ENCODE assay signal across 1 cellular context in the genomic region with DNA sequence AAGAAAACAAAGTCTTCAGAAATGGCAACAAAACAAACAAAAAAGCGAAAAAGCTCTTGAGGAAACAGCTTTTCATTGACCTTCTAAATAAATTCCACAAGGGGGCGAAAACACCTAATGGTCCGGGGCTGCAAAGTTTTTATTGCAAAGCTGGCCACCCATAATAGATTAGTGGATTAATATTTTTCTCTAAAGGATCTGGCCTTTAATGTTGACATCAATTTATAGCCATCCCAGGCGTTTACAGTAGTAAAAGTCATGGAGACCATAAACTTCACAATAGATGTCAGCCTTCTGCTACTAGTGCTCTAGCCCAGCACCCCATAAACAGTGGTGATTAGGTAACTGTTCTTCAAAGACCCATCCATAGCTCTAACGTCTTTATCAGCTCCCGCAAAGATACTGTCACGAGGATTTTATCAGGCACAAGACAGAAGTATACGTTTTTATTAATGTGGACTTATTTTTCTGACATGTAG.
TF ChIP-seq lines count a peak whose summit lies in the region.

No MANE protein-coding gene starts in this region.

TF ChIP-seq in HepG2, 621 proteins besides CTCF, POLR2A, EP300 and RAD21 (continued from another document):
- TF ChIP-seq, protein P1, sequence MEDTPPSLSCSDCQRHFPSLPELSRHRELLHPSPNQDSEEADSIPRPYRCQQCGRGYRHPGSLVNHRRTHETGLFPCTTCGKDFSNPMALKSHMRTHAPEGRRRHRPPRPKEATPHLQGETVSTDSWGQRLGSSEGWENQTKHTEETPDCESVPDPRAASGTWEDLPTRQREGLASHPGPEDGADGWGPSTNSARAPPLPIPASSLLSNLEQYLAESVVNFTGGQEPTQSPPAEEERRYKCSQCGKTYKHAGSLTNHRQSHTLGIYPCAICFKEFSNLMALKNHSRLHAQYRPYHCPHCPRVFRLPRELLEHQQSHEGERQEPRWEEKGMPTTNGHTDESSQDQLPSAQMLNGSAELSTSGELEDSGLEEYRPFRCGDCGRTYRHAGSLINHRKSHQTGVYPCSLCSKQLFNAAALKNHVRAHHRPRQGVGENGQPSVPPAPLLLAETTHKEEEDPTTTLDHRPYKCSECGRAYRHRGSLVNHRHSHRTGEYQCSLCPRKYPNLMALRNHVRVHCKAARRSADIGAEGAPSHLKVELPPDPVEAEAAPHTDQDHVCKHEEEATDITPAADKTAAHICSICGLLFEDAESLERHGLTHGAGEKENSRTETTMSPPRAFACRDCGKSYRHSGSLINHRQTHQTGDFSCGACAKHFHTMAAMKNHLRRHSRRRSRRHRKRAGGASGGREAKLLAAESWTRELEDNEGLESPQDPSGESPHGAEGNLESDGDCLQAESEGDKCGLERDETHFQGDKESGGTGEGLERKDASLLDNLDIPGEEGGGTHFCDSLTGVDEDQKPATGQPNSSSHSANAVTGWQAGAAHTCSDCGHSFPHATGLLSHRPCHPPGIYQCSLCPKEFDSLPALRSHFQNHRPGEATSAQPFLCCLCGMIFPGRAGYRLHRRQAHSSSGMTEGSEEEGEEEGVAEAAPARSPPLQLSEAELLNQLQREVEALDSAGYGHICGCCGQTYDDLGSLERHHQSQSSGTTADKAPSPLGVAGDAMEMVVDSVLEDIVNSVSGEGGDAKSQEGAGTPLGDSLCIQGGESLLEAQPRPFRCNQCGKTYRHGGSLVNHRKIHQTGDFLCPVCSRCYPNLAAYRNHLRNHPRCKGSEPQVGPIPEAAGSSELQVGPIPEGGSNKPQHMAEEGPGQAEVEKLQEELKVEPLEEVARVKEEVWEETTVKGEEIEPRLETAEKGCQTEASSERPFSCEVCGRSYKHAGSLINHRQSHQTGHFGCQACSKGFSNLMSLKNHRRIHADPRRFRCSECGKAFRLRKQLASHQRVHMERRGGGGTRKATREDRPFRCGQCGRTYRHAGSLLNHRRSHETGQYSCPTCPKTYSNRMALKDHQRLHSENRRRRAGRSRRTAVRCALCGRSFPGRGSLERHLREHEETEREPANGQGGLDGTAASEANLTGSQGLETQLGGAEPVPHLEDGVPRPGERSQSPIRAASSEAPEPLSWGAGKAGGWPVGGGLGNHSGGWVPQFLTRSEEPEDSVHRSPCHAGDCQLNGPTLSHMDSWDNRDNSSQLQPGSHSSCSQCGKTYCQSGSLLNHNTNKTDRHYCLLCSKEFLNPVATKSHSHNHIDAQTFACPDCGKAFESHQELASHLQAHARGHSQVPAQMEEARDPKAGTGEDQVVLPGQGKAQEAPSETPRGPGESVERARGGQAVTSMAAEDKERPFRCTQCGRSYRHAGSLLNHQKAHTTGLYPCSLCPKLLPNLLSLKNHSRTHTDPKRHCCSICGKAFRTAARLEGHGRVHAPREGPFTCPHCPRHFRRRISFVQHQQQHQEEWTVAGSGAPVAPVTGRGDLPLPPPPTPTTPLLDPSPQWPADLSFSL (CRISPR knock-in tag; IDR thresholded peaks at IDR 0.05) = peak; percentile 65; the same call in 1 of the 2 replicates
- TF ChIP-seq CHD4 (IDR thresholded peaks at IDR 0.05; ENCODE audit: borderline replicate concordance, low read length) (peak; percentile 74; the same call in 1 of the 2 replicates), ZNF569 (CRISPR knock-in tag; IDR thresholded peaks at IDR 0.05; ENCODE audit: borderline replicate concordance) (no peak), ZNF460 (CRISPR knock-in tag; IDR thresholded peaks at IDR 0.05; ENCODE audit: borderline replicate concordance) (no peak), HMGA1 (CRISPR knock-in tag; conservative IDR thresholded peaks at IDR 0.05) (no peak), ZBTB3 (CRISPR knock-in tag; IDR thresholded peaks at IDR 0.05; ENCODE audit: borderline replicate concordance, low read depth) (no peak), KMT2B (CRISPR knock-in tag; IDR thresholded peaks at IDR 0.05) (no peak)
- TF ChIP-seq, protein P2, sequence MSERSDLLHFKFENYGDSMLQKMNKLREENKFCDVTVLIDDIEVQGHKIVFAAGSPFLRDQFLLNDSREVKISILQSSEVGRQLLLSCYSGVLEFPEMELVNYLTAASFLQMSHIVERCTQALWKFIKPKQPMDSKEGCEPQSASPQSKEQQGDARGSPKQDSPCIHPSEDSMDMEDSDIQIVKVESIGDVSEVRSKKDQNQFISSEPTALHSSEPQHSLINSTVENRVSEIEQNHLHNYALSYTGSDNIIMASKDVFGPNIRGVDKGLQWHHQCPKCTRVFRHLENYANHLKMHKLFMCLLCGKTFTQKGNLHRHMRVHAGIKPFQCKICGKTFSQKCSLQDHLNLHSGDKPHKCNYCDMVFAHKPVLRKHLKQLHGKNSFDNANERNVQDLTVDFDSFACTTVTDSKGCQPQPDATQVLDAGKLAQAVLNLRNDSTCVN (CRISPR knock-in tag; IDR thresholded peaks at IDR 0.05; ENCODE audit: borderline replicate concordance) = no peak
TF ChIP-seq in HepG2: peak in this region for 19.
